ENCODE assay signal across 2 cellular contexts in the genomic region with DNA sequence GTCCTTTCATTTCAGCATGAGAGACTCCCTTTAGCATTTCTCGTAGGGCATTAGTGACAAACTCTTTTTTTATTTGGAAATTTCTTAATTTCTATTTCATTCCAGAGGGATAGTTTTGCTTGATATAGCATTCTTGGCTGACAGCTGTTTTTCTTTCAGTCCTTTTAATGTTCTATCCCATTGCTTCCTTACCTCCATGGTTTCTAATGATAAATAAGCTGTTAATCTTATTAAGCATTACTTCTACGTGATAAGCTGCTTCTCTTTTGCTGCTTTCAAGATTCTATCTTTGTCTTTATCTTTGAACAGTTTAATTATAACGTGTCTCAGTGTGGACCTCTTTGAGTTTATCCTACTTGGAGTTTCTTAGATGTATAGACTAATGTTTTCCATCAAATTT.
TF ChIP-seq lines count a peak whose summit lies in the region.

No MANE protein-coding gene starts in this region.

TF ChIP-seq in HCT116, 20 proteins besides CTCF, POLR2A, EP300 and RAD21:
- no peak for TF ChIP-seq ZNF274 (IDR thresholded peaks at IDR 0.05; ENCODE audit: low read depth, low read length)
- TF ChIP-seq CBX3 (IDR thresholded peaks at IDR 0.05; ENCODE audit: low read depth) = peak; percentile 68; the same call in 1 of the 2 replicates
- TF ChIP-seq, protein P1, sequence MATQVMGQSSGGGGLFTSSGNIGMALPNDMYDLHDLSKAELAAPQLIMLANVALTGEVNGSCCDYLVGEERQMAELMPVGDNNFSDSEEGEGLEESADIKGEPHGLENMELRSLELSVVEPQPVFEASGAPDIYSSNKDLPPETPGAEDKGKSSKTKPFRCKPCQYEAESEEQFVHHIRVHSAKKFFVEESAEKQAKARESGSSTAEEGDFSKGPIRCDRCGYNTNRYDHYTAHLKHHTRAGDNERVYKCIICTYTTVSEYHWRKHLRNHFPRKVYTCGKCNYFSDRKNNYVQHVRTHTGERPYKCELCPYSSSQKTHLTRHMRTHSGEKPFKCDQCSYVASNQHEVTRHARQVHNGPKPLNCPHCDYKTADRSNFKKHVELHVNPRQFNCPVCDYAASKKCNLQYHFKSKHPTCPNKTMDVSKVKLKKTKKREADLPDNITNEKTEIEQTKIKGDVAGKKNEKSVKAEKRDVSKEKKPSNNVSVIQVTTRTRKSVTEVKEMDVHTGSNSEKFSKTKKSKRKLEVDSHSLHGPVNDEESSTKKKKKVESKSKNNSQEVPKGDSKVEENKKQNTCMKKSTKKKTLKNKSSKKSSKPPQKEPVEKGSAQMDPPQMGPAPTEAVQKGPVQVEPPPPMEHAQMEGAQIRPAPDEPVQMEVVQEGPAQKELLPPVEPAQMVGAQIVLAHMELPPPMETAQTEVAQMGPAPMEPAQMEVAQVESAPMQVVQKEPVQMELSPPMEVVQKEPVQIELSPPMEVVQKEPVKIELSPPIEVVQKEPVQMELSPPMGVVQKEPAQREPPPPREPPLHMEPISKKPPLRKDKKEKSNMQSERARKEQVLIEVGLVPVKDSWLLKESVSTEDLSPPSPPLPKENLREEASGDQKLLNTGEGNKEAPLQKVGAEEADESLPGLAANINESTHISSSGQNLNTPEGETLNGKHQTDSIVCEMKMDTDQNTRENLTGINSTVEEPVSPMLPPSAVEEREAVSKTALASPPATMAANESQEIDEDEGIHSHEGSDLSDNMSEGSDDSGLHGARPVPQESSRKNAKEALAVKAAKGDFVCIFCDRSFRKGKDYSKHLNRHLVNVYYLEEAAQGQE (IDR thresholded peaks at IDR 0.05; ENCODE audit: low read depth) = no peak
- no peak for TF ChIP-seq SIN3A (IDR thresholded peaks at IDR 0.05; ENCODE audit: low read depth)
- no peak for TF ChIP-seq ELF1 (IDR thresholded peaks at IDR 0.05; ENCODE audit: borderline replicate concordance, low read depth)
- no peak for TF ChIP-seq ZFX (IDR thresholded peaks at IDR 0.05)

TF ChIP-seq in GM12878, 131 proteins besides CTCF, POLR2A, EP300 and RAD21 (continued from another document):
- TF ChIP-seq KLF5 (IDR thresholded peaks at IDR 0.05; ENCODE audit: partially characterized antibody) = no peak
- no peak for TF ChIP-seq MEF2B (IDR thresholded peaks at IDR 0.05; ENCODE audit: partially characterized antibody, poor library complexity, severe bottlenecking)
- TF ChIP-seq STAT1 (conservative IDR thresholded peaks at IDR 0.05) = no peak
- 0 out of 2 replicates have a peak, but pooled peaks have one; percentile 59 for TF ChIP-seq CBX5 (IDR thresholded peaks at IDR 0.05; ENCODE audit: low read depth)
TF ChIP-seq in GM12878: peak in this region for 1.
